ENCODE assay signal across 20 cellular contexts in genomic region chr16:30663820-30664528, GRCh38. TPM values are rescaled to one million over a fixed set of nuclear protein-coding genes. Genes with fewer than 3 reads are reported as not detected.
A peak's percentile ranks its signal among the peaks of the same experiment; 100 is the strongest.
DNase-seq lines count a peak whose midpoint lies in the region; TF ChIP-seq lines count a peak whose summit lies in the region.
"Had no signal": no experiment of that assay in that cellular context is flagged by ENCODE, and none has a peak within 500 bp of the region (broad histone marks: within the 10 kb centered on the region; RNA-seq: fewer than 3 reads in every experiment).

No MANE protein-coding gene starts in this region.

- H3K27me3 Mint-ChIP-seq in activated T-cell treated with anti-CD3 and anti-CD28 coated beads, Interleukin-2, amount 50 U/mL, for 24 hours = no peaks in the 10 kb centered on the region
- no peaks in the 10 kb centered on the region; the same call in 1 of the 2 replicates for H3K27me3 Mint-ChIP-seq in HFFc6 (ENCODE audit: insufficient read depth)

- H3K4me1 ChIP-seq in effector memory CD4-positive, alpha-beta T cell (ENCODE audit: control insufficient read depth, insufficient read depth, low read length, poor library complexity, severe bottlenecking) = peaks cover 37% of the 10 kb centered on the region
- H3K4me1 ChIP-seq in osteoblast (ENCODE audit: insufficient read depth, low read length) = peaks cover 23% of the 10 kb centered on the region

- H3K27me3 ChIP-seq in effector memory CD4-positive, alpha-beta T cell (replicated peaks; ENCODE audit: control insufficient read depth, insufficient read depth, low read length, poor library complexity, severe bottlenecking) = no peaks in the 10 kb centered on the region
- H3K27me3 ChIP-seq in osteoblast (ENCODE audit: insufficient read depth, low read length) = no peaks in the 10 kb centered on the region
- H3K27me3 ChIP-seq: ascending aorta, ovary, Peyer's patch, vagina had no signal

- H2AFZ ChIP-seq in osteoblast (ENCODE audit: low read length) = no peak overlapping the region

- peak overlapping the region; percentile 26 for H3K27ac ChIP-seq in effector memory CD4-positive, alpha-beta T cell (ENCODE audit: insufficient read depth, low read length, poor library complexity, severe bottlenecking)
- H3K27ac ChIP-seq in osteoblast (ENCODE audit: low read depth, low read length) = no peak overlapping the region
- H3K27ac ChIP-seq: ascending aorta, ovary, Peyer's patch, vagina, VCaP had no signal

- DNase-seq in activated T-cell treated with anti-CD3 and anti-CD28 coated beads, Interleukin-2, amount 50 U/mL, for 24 hours = no peak
- DNase-seq in activated T-cell treated with anti-CD3 and anti-CD28 coated beads for 4 hours = no peak
- DNase-seq in HFFc6 = no peak
- DNase-seq in effector memory CD4-positive, alpha-beta T cell = no peak
- peak; percentile 87 for DNase-seq in osteoblast (ENCODE audit: insufficient read length, low spot score, missing footprints)
- DNase-seq in HK-2 (ENCODE audit: unreplicated experiment) = no peak
- no peak for DNase-seq in anterior cingulate cortex (lab: John Stamatoyannopoulos, UW)
- no peak for DNase-seq in stimulated activated CD4-positive, alpha-beta T cell treated with anti-CD3 and anti-CD28 coated beads, Interleukin-2, amount 100 ng/mL, for 48 hours
- DNase-seq: GOT3; MM.1S; NCI-H774; Peyer's patch; stimulated activated naive CD4-positive, alpha-beta T cell treated with Interleukin-2 at 50 U/mL for 16 hours; SW 1271 had no signal

- H4K20me1 ChIP-seq in osteoblast (ENCODE audit: insufficient read depth, low read length) = peaks cover 73% of the 10 kb centered on the region

- H3K4me2 ChIP-seq in osteoblast (ENCODE audit: insufficient read depth, low read length) = no peak overlapping the region

- peaks cover 37% of the 10 kb centered on the region for H3K4me1 Mint-ChIP-seq in activated T-cell treated with anti-CD3 and anti-CD28 coated beads, Interleukin-2, amount 50 U/mL, for 24 hours (ENCODE audit: low read depth)
- peaks cover 39% of the 10 kb centered on the region for H3K4me1 Mint-ChIP-seq in HFFc6 (ENCODE audit: low read depth)

- TF ChIP-seq CTCF in HFFc6 (IDR thresholded peaks at IDR 0.05) = no peak
- no peak for TF ChIP-seq CTCF in osteoblast (IDR thresholded peaks at IDR 0.05; ENCODE audit: extremely low read depth, low read depth, low read length)

- peaks cover 82% of the 10 kb centered on the region for H3K79me2 ChIP-seq in osteoblast (ENCODE audit: insufficient read depth, low read length)

- H3K27ac Mint-ChIP-seq in activated T-cell treated with anti-CD3 and anti-CD28 coated beads, Interleukin-2, amount 50 U/mL, for 24 hours = peak overlapping the region; percentile 99
- H3K27ac Mint-ChIP-seq in HFFc6 = 0 out of 2 replicates have a peak overlapping the region, but pooled peaks have one; percentile 21
- H3K27ac Mint-ChIP-seq: mesothelial cell of epicardium had no signal

- peak overlapping the region; percentile 98 for H3K4me3 Mint-ChIP-seq in activated T-cell treated with anti-CD3 and anti-CD28 coated beads, Interleukin-2, amount 50 U/mL, for 24 hours
- no peak overlapping the region; the same call in 1 of the 2 replicates for H3K4me3 Mint-ChIP-seq in HFFc6
- H3K4me3 Mint-ChIP-seq: mesothelial cell of epicardium had no signal

- H3K9me3 Mint-ChIP-seq in activated T-cell treated with anti-CD3 and anti-CD28 coated beads, Interleukin-2, amount 50 U/mL, for 24 hours = no peaks in the 10 kb centered on the region
- no peaks in the 10 kb centered on the region for H3K9me3 Mint-ChIP-seq in HFFc6
- H3K9me3 Mint-ChIP-seq: mesothelial cell of epicardium had no signal

- no peaks in the 10 kb centered on the region for H3K9me3 ChIP-seq in effector memory CD4-positive, alpha-beta T cell (ENCODE audit: control insufficient read depth, low read length)
- H3K9me3 ChIP-seq in osteoblast (ENCODE audit: low read depth, low read length) = no peaks in the 10 kb centered on the region
- H3K9me3 ChIP-seq: ascending aorta, ovary, Peyer's patch, vagina had no signal

- no peak overlapping the region for H3K4me3 ChIP-seq in effector memory CD4-positive, alpha-beta T cell (ENCODE audit: insufficient read depth, low read depth, low read length, poor library complexity, severe bottlenecking)
- H3K4me3 ChIP-seq in osteoblast (ENCODE audit: insufficient read depth, low read length) = no peak overlapping the region
- H3K4me3 ChIP-seq: ascending aorta, ovary, Peyer's patch, skin epidermis, vagina had no signal

- H3K36me3 ChIP-seq in effector memory CD4-positive, alpha-beta T cell (ENCODE audit: control insufficient read depth, insufficient read depth, low read length) = peaks cover 76% of the 10 kb centered on the region
- peaks cover 74% of the 10 kb centered on the region for H3K36me3 ChIP-seq in osteoblast (ENCODE audit: insufficient read depth, low read length)
- H3K36me3 ChIP-seq: ovary had no signal

- peaks cover 85% of the 10 kb centered on the region for H3K36me3 Mint-ChIP-seq in activated T-cell treated with anti-CD3 and anti-CD28 coated beads, Interleukin-2, amount 50 U/mL, for 24 hours (ENCODE audit: low read depth)
- H3K36me3 Mint-ChIP-seq in HFFc6 (ENCODE audit: low read depth) = peaks cover 41% of the 10 kb centered on the region

RNA-seq across cellular contexts. Expression of gene FBRS, which starts 5.7 kb away (rescaled TPM):
- total RNA-seq in HFFc6 (2021; fragmentation: NEBNext Ultra II Directional; extraction: Animal tissue kit (Norgen Biotek cat#: 25700)) = 10 to 100 TPM; 54.1 to 72.1 (median 64.5) TPM
- 24.5 and 30.8 TPM in 2 replicates for total RNA-seq in osteoblast

RNA-seq across cellular contexts. Expression of gene PRR14, which starts 13.2 kb away (rescaled TPM):
- total RNA-seq in HFFc6 (2021; fragmentation: NEBNext Ultra II Directional; extraction: Animal tissue kit (Norgen Biotek cat#: 25700)) = 10 to 100 TPM; 26.8 to 34.6 (median 29.8) TPM
- 6.8 and 8.0 TPM in 2 replicates for total RNA-seq in osteoblast

RNA-seq across cellular contexts. Expression of gene SRCAP, which starts 35.0 kb away (rescaled TPM):
- 10 to 100 TPM; 43.4 to 48.1 (median 45.9) TPM for total RNA-seq in HFFc6 (2021; fragmentation: NEBNext Ultra II Directional; extraction: Animal tissue kit (Norgen Biotek cat#: 25700))
- total RNA-seq in osteoblast = 16.3 and 19.2 TPM in 2 replicates

RNA-seq across cellular contexts. Expression of gene ZNF689, which starts 53.8 kb away (rescaled TPM):
- total RNA-seq in HFFc6 (2021; fragmentation: NEBNext Ultra II Directional; extraction: Animal tissue kit (Norgen Biotek cat#: 25700)) = 1 to 10 TPM; 6.9 to 8.7 (median 7.5) TPM
- total RNA-seq in osteoblast = 7.1 and 8.3 TPM in 2 replicates
